In genomic region chr16:84643180-84643583, GRCh38 we compare ENCODE assay signal across 1 cellular context.
A peak's percentile ranks its signal among the peaks of the same experiment; 100 is the strongest.
TF ChIP-seq lines count a peak whose summit lies in the region.

No MANE protein-coding gene starts in this region.

TF ChIP-seq in HepG2, 621 proteins besides CTCF, POLR2A, EP300 and RAD21 (continues in another document):
- 0 out of 2 replicates have a peak, but pooled peaks have one; percentile 49 for TF ChIP-seq ATF7-NPFF (CRISPR knock-in tag; IDR thresholded peaks at IDR 0.05; ENCODE audit: low read depth)
- TF ChIP-seq ZNF263 (CRISPR knock-in tag; IDR thresholded peaks at IDR 0.05), result peak; percentile 95
- peak; percentile 59 for TF ChIP-seq MED1 (CRISPR knock-in tag; IDR thresholded peaks at IDR 0.05)
- no peak for TF ChIP-seq HMGA1 (CRISPR knock-in tag; conservative IDR thresholded peaks at IDR 0.05)
- peak; percentile 14; the same call in 1 of the 2 replicates for TF ChIP-seq PITX1 (CRISPR knock-in tag; IDR thresholded peaks at IDR 0.05)
- TF ChIP-seq HIVEP1 (CRISPR knock-in tag; IDR thresholded peaks at IDR 0.05), result no peak
- peak; percentile 42 for TF ChIP-seq SAP130 (CRISPR knock-in tag; IDR thresholded peaks at IDR 0.05; ENCODE audit: low read depth)
- TF ChIP-seq ZNF33B (CRISPR knock-in tag; IDR thresholded peaks at IDR 0.05), result no peak
- peak in 1 of 2 experiments; percentile 6; a peak in 1 of 4 replicates for TF ChIP-seq MAFK (conservative IDR thresholded peaks at IDR 0.05 in 1 of 2, IDR thresholded peaks at IDR 0.05 in 1 of 2; ENCODE audit: low read length in 2 of 2)
- TF ChIP-seq ZNF503 (CRISPR knock-in tag; IDR thresholded peaks at IDR 0.05), result no peak
- no peak for TF ChIP-seq CREM (IDR thresholded peaks at IDR 0.05)
- no peak for TF ChIP-seq CREM (CRISPR knock-in tag; IDR thresholded peaks at IDR 0.05)
- TF ChIP-seq ZBTB7A (CRISPR knock-in tag; IDR thresholded peaks at IDR 0.05), result no peak
- peak; percentile 50 for TF ChIP-seq ARID5B (CRISPR knock-in tag; IDR thresholded peaks at IDR 0.05)
- TF ChIP-seq YEATS2 (CRISPR knock-in tag; IDR thresholded peaks at IDR 0.05; ENCODE audit: borderline replicate concordance), result 0 out of 2 replicates have a peak, but pooled peaks have one; percentile 30
- no peak for TF ChIP-seq MBD4 (IDR thresholded peaks at IDR 0.05; ENCODE audit: borderline replicate concordance, low read length)
- no peak for TF ChIP-seq CHD2 (IDR thresholded peaks at IDR 0.05; ENCODE audit: low read depth, low read length)
- 0 out of 2 replicates have a peak, but pooled peaks have one; percentile 47 for TF ChIP-seq THAP7 (CRISPR knock-in tag; IDR thresholded peaks at IDR 0.05)
- peak; percentile 66; the same call in 1 of the 2 replicates for TF ChIP-seq NRL (CRISPR knock-in tag; IDR thresholded peaks at IDR 0.05; ENCODE audit: borderline replicate concordance)
- TF ChIP-seq KLF12 (CRISPR knock-in tag; IDR thresholded peaks at IDR 0.05; ENCODE audit: borderline replicate concordance), result 0 out of 2 replicates have a peak, but pooled peaks have one; percentile 13
- peak; percentile 52; the same call in 1 of the 2 replicates for TF ChIP-seq HOMEZ (CRISPR knock-in tag; IDR thresholded peaks at IDR 0.05; ENCODE audit: low read depth)
- peak; percentile 98 for TF ChIP-seq ZNF775 (CRISPR knock-in tag; IDR thresholded peaks at IDR 0.05; ENCODE audit: borderline replicate concordance)
- TF ChIP-seq ZZZ3 (CRISPR knock-in tag; IDR thresholded peaks at IDR 0.05; ENCODE audit: borderline replicate concordance), result no peak
- 0 out of 2 replicates have a peak, but pooled peaks have one; percentile 20 for TF ChIP-seq HDAC2 (CRISPR knock-in tag; IDR thresholded peaks at IDR 0.05)
- no peak for TF ChIP-seq SNAPC2 (CRISPR knock-in tag; IDR thresholded peaks at IDR 0.05)
- no peak for TF ChIP-seq ZNF704 (CRISPR knock-in tag; IDR thresholded peaks at IDR 0.05; ENCODE audit: borderline replicate concordance)
- no peak for TF ChIP-seq ZNF678 (CRISPR knock-in tag; IDR thresholded peaks at IDR 0.05)
- TF ChIP-seq ZNF883 (CRISPR knock-in tag; IDR thresholded peaks at IDR 0.05; ENCODE audit: not compliant biosample characterization), result no peak
- peak; percentile 53; the same call in 1 of the 2 replicates for TF ChIP-seq SPEN (CRISPR knock-in tag; IDR thresholded peaks at IDR 0.05; ENCODE audit: low read depth)
- TF ChIP-seq YEATS4 (CRISPR knock-in tag; IDR thresholded peaks at IDR 0.05; ENCODE audit: borderline replicate concordance), result peak; percentile 36; the same call in 1 of the 2 replicates
- no peak for TF ChIP-seq NPAS2 (CRISPR knock-in tag; IDR thresholded peaks at IDR 0.05; ENCODE audit: borderline replicate concordance)
- TF ChIP-seq ZFP41 (CRISPR knock-in tag; IDR thresholded peaks at IDR 0.05; ENCODE audit: borderline replicate concordance), result no peak
- TF ChIP-seq SOX13 (IDR thresholded peaks at IDR 0.05), result no peak
- TF ChIP-seq SOX13 (CRISPR knock-in tag; conservative IDR thresholded peaks at IDR 0.05 in 1 of 2, IDR thresholded peaks at IDR 0.05 in 1 of 2), result 0 out of 4 replicates have a peak, but pooled peaks of 1 of the 2 experiments have one; percentile 15
- TF ChIP-seq TFAP4 (IDR thresholded peaks at IDR 0.05; ENCODE audit: borderline replicate concordance, low read depth), result peak; percentile 54; the same call in 1 of the 2 replicates
- peak; percentile 86 for TF ChIP-seq ZNF687 (CRISPR knock-in tag; IDR thresholded peaks at IDR 0.05)
- no peak for TF ChIP-seq ZNF781 (CRISPR knock-in tag; IDR thresholded peaks at IDR 0.05; ENCODE audit: borderline replicate concordance, not compliant biosample characterization)
- no peak for TF ChIP-seq JUND (CRISPR knock-in tag; IDR thresholded peaks at IDR 0.05)
- TF ChIP-seq RCOR2 (CRISPR knock-in tag; IDR thresholded peaks at IDR 0.05), result peak; percentile 61; the same call in 1 of the 2 replicates
- no peak for TF ChIP-seq RFX5 (IDR thresholded peaks at IDR 0.05; ENCODE audit: low read depth, low read length)
- TF ChIP-seq MLX (CRISPR knock-in tag; IDR thresholded peaks at IDR 0.05), result no peak
- no peak for TF ChIP-seq FOXP1 (IDR thresholded peaks at IDR 0.05)
- peak; percentile 11; the same call in 1 of the 2 replicates for TF ChIP-seq FOXP1 (CRISPR knock-in tag; IDR thresholded peaks at IDR 0.05)
- TF ChIP-seq RXRB (CRISPR knock-in tag; IDR thresholded peaks at IDR 0.05; ENCODE audit: borderline replicate concordance), result peak; percentile 22; the same call in 1 of the 2 replicates
- peak; percentile 57; the same call in 1 of the 2 replicates for TF ChIP-seq MAX (IDR thresholded peaks at IDR 0.05)
- TF ChIP-seq ZFY (CRISPR knock-in tag; IDR thresholded peaks at IDR 0.05), result peak; percentile 54; the same call in 1 of the 2 replicates
- TF ChIP-seq LCORL (IDR thresholded peaks at IDR 0.05), result no peak
- TF ChIP-seq LCORL (CRISPR knock-in tag; IDR thresholded peaks at IDR 0.05), result peak; percentile 51; the same call in 1 of the 2 replicates
- TF ChIP-seq ZFP90 (CRISPR knock-in tag; IDR thresholded peaks at IDR 0.05; ENCODE audit: borderline replicate concordance), result no peak
- TF ChIP-seq MYC (CRISPR knock-in tag; IDR thresholded peaks at IDR 0.05; ENCODE audit: borderline replicate concordance), result peak; percentile 49; the same call in 1 of the 2 replicates
- no peak for TF ChIP-seq SRF (IDR thresholded peaks at IDR 0.05; ENCODE audit: low read depth, low read length)
- TF ChIP-seq GABPB1 (CRISPR knock-in tag; IDR thresholded peaks at IDR 0.05), result 0 out of 2 replicates have a peak, but pooled peaks have one; percentile 18
- TF ChIP-seq KDM5B (CRISPR knock-in tag; IDR thresholded peaks at IDR 0.05; ENCODE audit: borderline replicate concordance), result peak; percentile 21; the same call in 1 of the 2 replicates
- no peak for TF ChIP-seq ZNF460 (CRISPR knock-in tag; IDR thresholded peaks at IDR 0.05; ENCODE audit: borderline replicate concordance)
- peak; percentile 54; the same call in 1 of the 2 replicates for TF ChIP-seq ETV5 (CRISPR knock-in tag; IDR thresholded peaks at IDR 0.05; ENCODE audit: borderline replicate concordance)
- peak; percentile 75 for TF ChIP-seq ZFX (CRISPR knock-in tag; IDR thresholded peaks at IDR 0.05; ENCODE audit: low read depth)
- TF ChIP-seq HMG20A (CRISPR knock-in tag; IDR thresholded peaks at IDR 0.05; ENCODE audit: borderline replicate concordance), result peak; percentile 28; the same call in 1 of the 2 replicates
